Comparison of ENCODE assay signal across 21 cellular contexts in the genomic region with DNA sequence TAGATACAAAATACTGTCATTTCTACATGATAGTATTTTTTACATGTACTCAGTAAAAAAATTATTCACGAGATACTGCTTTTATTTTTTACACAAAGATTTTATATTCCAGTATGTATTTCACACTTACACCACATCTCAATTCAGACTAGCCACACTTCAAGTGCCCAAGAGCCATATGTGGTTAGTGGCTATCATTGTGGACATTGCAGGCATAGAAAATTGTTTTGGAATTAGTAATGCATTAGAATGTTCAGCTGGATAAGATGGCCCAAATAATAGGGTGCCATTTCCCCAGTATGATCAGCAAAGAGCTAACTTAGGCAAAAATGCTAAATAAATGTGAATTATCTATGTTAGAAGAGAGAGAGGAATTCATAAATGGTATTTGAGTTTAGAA.
"Had no signal": no experiment of that assay in that cellular context is flagged by ENCODE, and none has a peak within 500 bp of the region (broad histone marks: within the 10 kb centered on the region; RNA-seq: fewer than 3 reads in every experiment).

No MANE protein-coding gene starts in this region.

- H3K9me3 ChIP-seq: colonic mucosa, prostate gland, right lobe of liver, stomach had no signal

- H2AFZ ChIP-seq: parathyroid adenoma had no signal

- H3K36me3 ChIP-seq: colonic mucosa, prostate gland, right lobe of liver, stomach had no signal

- DNase-seq: colonic mucosa; dermis blood vessel endothelial cell; foreskin melanocyte; head of caudate nucleus; hippocampal formation; left colon; left ventricle myocardium superior; mesendoderm; naive thymus-derived CD4-positive, alpha-beta T cell; nephron progenitor cell; retina; right lobe of liver; stimulated activated CD4-positive, alpha-beta T cell treated with anti-CD3 and anti-CD28 coated beads, Interleukin-2, amount 100 ng/mL, for 24 hours; stimulated activated CD4-positive, alpha-beta T cell treated with anti-CD3 and anti-CD28 coated beads, Interleukin-4, amount 100 ng/mL, for 4 hours; stimulated activated naive CD4-positive, alpha-beta T cell; stomach had no signal

- H3K27ac ChIP-seq: colonic mucosa, parathyroid adenoma, prostate gland, right lobe of liver had no signal

- H3K36me3 Mint-ChIP-seq: naive thymus-derived CD4-positive, alpha-beta T cell had no signal

- FAIRE-seq: urothelium cell line had no signal

- H3K27me3 ChIP-seq: colonic mucosa, right lobe of liver, stomach had no signal

- H3K4me1 Mint-ChIP-seq: naive thymus-derived CD4-positive, alpha-beta T cell had no signal

- H3K27ac Mint-ChIP-seq: naive thymus-derived CD4-positive, alpha-beta T cell; nephron progenitor cell had no signal

- H3K4me3 Mint-ChIP-seq: naive thymus-derived CD4-positive, alpha-beta T cell; nephron progenitor cell had no signal

- H3K4me1 ChIP-seq: colonic mucosa, parathyroid adenoma, prostate gland, right lobe of liver had no signal

- H3K4me3 ChIP-seq: colonic mucosa, lung, prostate gland, right lobe of liver, skin epidermis, stomach had no signal

- ATAC-seq: left colon; left ventricle myocardium superior; naive thymus-derived CD4-positive, alpha-beta T cell; right lobe of liver had no signal

- H3K79me2 ChIP-seq: parathyroid adenoma had no signal

- H3K9ac ChIP-seq: parathyroid adenoma had no signal

- H3K9me3 Mint-ChIP-seq: nephron progenitor cell had no signal
